ENCODE assay signal across 7 cellular contexts in the genomic region with DNA sequence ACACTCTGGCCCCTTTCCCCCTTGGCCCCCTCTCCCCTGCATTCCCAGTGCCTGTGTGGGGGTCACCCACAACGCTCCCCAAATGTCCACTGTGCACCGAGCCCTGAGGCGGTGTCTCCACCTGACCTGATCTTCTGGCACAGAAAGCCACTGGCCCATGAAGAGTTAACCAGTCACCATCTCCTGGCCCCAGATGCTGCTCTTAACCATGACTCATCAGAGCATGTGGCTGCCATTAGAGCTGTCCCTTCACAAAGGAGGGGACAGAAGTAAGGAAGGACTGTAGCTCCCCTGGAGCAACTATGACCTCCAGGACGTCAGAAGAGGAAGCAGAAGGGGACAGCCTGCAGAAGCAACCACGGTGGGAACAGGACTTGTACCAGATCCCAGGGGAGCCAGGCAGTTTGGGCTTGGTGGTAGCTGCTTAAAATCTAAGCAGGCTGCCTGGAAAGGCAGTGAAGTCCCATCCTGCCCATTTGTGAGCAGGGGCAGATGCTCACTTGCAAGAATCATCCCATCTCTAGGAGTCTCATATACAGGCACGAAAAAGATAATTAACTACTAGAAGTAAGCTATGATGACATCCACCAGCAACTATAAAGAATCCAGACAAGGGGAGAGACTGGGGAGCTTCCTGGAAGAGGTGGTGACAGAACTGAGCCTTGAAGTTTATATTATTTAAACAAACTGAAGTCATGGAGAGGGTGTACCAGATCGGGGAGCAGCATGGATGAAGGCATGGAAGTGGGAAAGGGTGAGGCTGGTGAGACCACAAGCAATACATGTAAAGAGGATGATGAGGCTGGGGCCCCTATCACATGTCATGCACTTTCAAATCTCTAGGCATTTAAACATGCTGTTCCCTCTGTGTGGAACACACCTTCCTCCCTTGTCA. TPM values are rescaled to one million over a fixed set of nuclear protein-coding genes. Genes with fewer than 3 reads are reported as not detected.
A peak's percentile ranks its signal among the peaks of the same experiment; 100 is the strongest.
DNase-seq lines count a peak whose midpoint lies in the region; ATAC-seq lines count a peak whose summit lies in the region.

No MANE protein-coding gene starts in this region.

- peak overlapping the region; percentile 71 for H3K4me3 Mint-ChIP-seq in activated naive CD8-positive, alpha-beta T cell treated with anti-CD3 and anti-CD28 coated beads, Interleukin-2, amount 10 ng/mL, durations not matched to agents 7 days and 5 days
- peak overlapping the region; percentile 70 for H3K4me3 Mint-ChIP-seq in stimulated activated effector memory CD8-positive, alpha-beta T cell treated with anti-CD3 and anti-CD28 coated beads, Interleukin-12 subunit alpha, Interleukin-12 subunit beta, amount 100 ng/mL, for 72 hours

- peaks cover 1% of the 10 kb centered on the region for H3K36me3 Mint-ChIP-seq in activated naive CD8-positive, alpha-beta T cell treated with anti-CD3 and anti-CD28 coated beads, Interleukin-2, amount 10 ng/mL, durations not matched to agents 7 days and 5 days
- no peaks in the 10 kb centered on the region for H3K36me3 Mint-ChIP-seq in stimulated activated effector memory CD8-positive, alpha-beta T cell treated with anti-CD3 and anti-CD28 coated beads, Interleukin-12 subunit alpha, Interleukin-12 subunit beta, amount 100 ng/mL, for 72 hours

- peak; percentile 57 for ATAC-seq in GM21723 (IDR thresholded peaks at IDR 0.05; ENCODE audit: unreplicated experiment)
- no peak for ATAC-seq in activated naive CD8-positive, alpha-beta T cell treated with anti-CD3 and anti-CD28 coated beads, Interleukin-2, amount 10 ng/mL, durations not matched to agents 7 days and 5 days (ENCODE audit: low read depth)
- ATAC-seq in stimulated activated effector memory CD8-positive, alpha-beta T cell treated with anti-CD3 and anti-CD28 coated beads, Interleukin-12 subunit alpha, Interleukin-12 subunit beta, amount 100 ng/mL, for 72 hours = peak; percentile 74
- no peak for ATAC-seq in HG02571 (IDR thresholded peaks at IDR 0.05; ENCODE audit: unreplicated experiment)

- POLR2A ChIA-PET in activated naive CD8-positive, alpha-beta T cell treated with anti-CD3 and anti-CD28 coated beads, Interleukin-2, amount 10 ng/mL, durations not matched to agents 7 days and 5 days (lab: Charles Lee) = no interaction called here

- peaks cover 37% of the 10 kb centered on the region for H3K27me3 Mint-ChIP-seq in activated naive CD8-positive, alpha-beta T cell treated with anti-CD3 and anti-CD28 coated beads, Interleukin-2, amount 10 ng/mL, durations not matched to agents 7 days and 5 days

- H3K9me3 Mint-ChIP-seq in activated naive CD8-positive, alpha-beta T cell treated with anti-CD3 and anti-CD28 coated beads, Interleukin-2, amount 10 ng/mL, durations not matched to agents 7 days and 5 days = no peaks in the 10 kb centered on the region
- no peaks in the 10 kb centered on the region for H3K9me3 Mint-ChIP-seq in stimulated activated effector memory CD8-positive, alpha-beta T cell treated with anti-CD3 and anti-CD28 coated beads, Interleukin-12 subunit alpha, Interleukin-12 subunit beta, amount 100 ng/mL, for 72 hours

- peak; percentile 34 for DNase-seq in DMS79 treated with DMSO at 0.1 percent for 48 hours (lab: John Stamatoyannopoulos, UW)
- peak; percentile 49 for DNase-seq in NCI-H1694 (lab: John Stamatoyannopoulos, UW)
- no peak for DNase-seq in activated naive CD8-positive, alpha-beta T cell treated with anti-CD3 and anti-CD28 coated beads, Interleukin-2, amount 10 ng/mL, durations not matched to agents 7 days and 5 days
- DNase-seq in iPS DF 19.7 (ENCODE audit: low read depth, low spot score) = peak; percentile 40
- no peak for DNase-seq in stimulated activated effector memory CD8-positive, alpha-beta T cell treated with anti-CD3 and anti-CD28 coated beads, Interleukin-12 subunit alpha, Interleukin-12 subunit beta, amount 100 ng/mL, for 72 hours (ENCODE audit: low spot score in 2 of 2)

- no peak overlapping the region for H3K27ac Mint-ChIP-seq in activated naive CD8-positive, alpha-beta T cell treated with anti-CD3 and anti-CD28 coated beads, Interleukin-2, amount 10 ng/mL, durations not matched to agents 7 days and 5 days
- no peak overlapping the region for H3K27ac Mint-ChIP-seq in stimulated activated effector memory CD8-positive, alpha-beta T cell treated with anti-CD3 and anti-CD28 coated beads, Interleukin-12 subunit alpha, Interleukin-12 subunit beta, amount 100 ng/mL, for 72 hours

- peaks cover 5% of the 10 kb centered on the region for H3K4me1 Mint-ChIP-seq in activated naive CD8-positive, alpha-beta T cell treated with anti-CD3 and anti-CD28 coated beads, Interleukin-2, amount 10 ng/mL, durations not matched to agents 7 days and 5 days
- H3K4me1 Mint-ChIP-seq in stimulated activated effector memory CD8-positive, alpha-beta T cell treated with anti-CD3 and anti-CD28 coated beads, Interleukin-12 subunit alpha, Interleukin-12 subunit beta, amount 100 ng/mL, for 72 hours = peaks cover 14% of the 10 kb centered on the region

RNA-seq across cellular contexts. Expression of gene TTC39A, which starts 1.1 kb away (rescaled TPM):
- not detected for total RNA-seq in activated naive CD8-positive, alpha-beta T cell treated with anti-CD3 and anti-CD28 coated beads, Interleukin-2, amount 10 ng/mL, durations not matched to agents 7 days and 5 days

Comparison
In these comparisons a context has a peak if more than half of its experiments do, and no peak if none do; other contexts are left out.
1. DNase-seq: peak in DMS79 treated with DMSO at 0.1 percent for 48 hours (single experiment), NCI-H1694 (single experiment) and iPS DF 19.7 (single experiment); none in activated naive CD8-positive, alpha-beta T cell treated with anti-CD3 and anti-CD28 coated beads, Interleukin-2, amount 10 ng/mL, durations not matched to agents 7 days and 5 days (single experiment) and stimulated activated effector memory CD8-positive, alpha-beta T cell treated with anti-CD3 and anti-CD28 coated beads, Interleukin-12 subunit alpha, Interleukin-12 subunit beta, amount 100 ng/mL, for 72 hours (0 of 2).
2. ATAC-seq: peak in GM21723 (single experiment) and stimulated activated effector memory CD8-positive, alpha-beta T cell treated with anti-CD3 and anti-CD28 coated beads, Interleukin-12 subunit alpha, Interleukin-12 subunit beta, amount 100 ng/mL, for 72 hours (single experiment); none in activated naive CD8-positive, alpha-beta T cell treated with anti-CD3 and anti-CD28 coated beads, Interleukin-2, amount 10 ng/mL, durations not matched to agents 7 days and 5 days (single experiment) and HG02571 (single experiment).